Comparison of ENCODE assay signal across 8 cellular contexts in the genomic region with DNA sequence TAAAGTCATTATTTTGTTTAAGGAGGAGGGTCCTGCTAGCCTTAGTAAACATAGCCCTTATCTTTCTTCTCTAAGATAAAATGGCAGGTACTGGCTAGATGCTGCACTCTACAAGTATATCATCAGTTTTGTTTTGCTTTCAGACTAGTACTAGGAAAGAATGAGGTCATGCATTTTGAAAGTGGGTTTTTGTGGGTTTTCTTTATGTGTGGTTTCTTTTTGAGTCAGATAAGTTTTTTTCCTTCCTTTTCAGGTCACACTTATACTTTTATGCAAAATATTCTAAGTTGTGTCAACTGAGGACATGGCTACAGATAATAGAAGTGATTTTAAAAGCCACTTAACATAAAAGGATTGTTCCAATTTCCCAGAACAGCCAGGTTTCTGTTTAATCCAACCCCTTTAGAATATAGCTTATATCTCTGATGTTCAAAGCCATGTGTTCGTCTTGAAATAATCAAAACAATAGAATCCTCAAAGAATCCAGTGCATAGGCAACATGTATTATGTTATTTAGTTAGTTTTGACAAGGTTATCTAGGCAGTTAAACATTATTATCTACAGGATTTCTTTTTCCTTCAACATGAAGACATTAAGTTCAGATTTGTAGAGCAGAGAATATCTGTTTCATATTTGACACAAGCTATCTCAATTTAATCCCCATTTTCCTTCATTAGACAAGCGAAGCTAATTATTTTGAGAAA.
A peak's percentile ranks its signal among the peaks of the same experiment; 100 is the strongest.
DNase-seq lines count a peak whose midpoint lies in the region; ATAC-seq lines count a peak whose summit lies in the region.

No MANE protein-coding gene starts in this region.

- H3K4me3 Mint-ChIP-seq in activated T-helper 2 cell treated with anti-CD3 and anti-CD28 coated beads, Interferon-gamma antibody, Interleukin-2, Interleukin-4, amounts not matched to agents 10 μg/mL and 5 μg/mL and 100 μg/mL, durations not matched to agents 14 hours and 24 hours and 36 hours (ENCODE audit: low read depth): no peak overlapping the region

- H3K9me3 Mint-ChIP-seq in activated T-helper 2 cell treated with anti-CD3 and anti-CD28 coated beads, Interferon-gamma antibody, Interleukin-2, Interleukin-4, amounts not matched to agents 10 μg/mL and 5 μg/mL and 100 μg/mL, durations not matched to agents 14 hours and 24 hours and 36 hours: no peaks in the 10 kb centered on the region

- peak; percentile 98 for ATAC-seq in HG03095 (IDR thresholded peaks at IDR 0.05; ENCODE audit: unreplicated experiment)

- H3K27me3 ChIP-seq in ACC112 (ENCODE audit: insufficient read depth, low read length): no peaks in the 10 kb centered on the region
- no peaks in the 10 kb centered on the region for H3K27me3 ChIP-seq in adipocyte (replicated peaks; ENCODE audit: control insufficient read depth, insufficient read depth, low read length)

- peaks cover 5% of the 10 kb centered on the region for H3K27me3 Mint-ChIP-seq in activated T-helper 2 cell treated with anti-CD3 and anti-CD28 coated beads, Interferon-gamma antibody, Interleukin-2, Interleukin-4, amounts not matched to agents 10 μg/mL and 5 μg/mL and 100 μg/mL, durations not matched to agents 14 hours and 24 hours and 36 hours (ENCODE audit: low read depth)

- peak overlapping the region; percentile 63 for H2AFZ ChIP-seq in ACC112 (ENCODE audit: low read length, unreplicated experiment)

- intact Hi-C loops in activated T-helper 2 cell treated with anti-CD3 and anti-CD28 coated beads, Interferon-gamma antibody, Interleukin-2, Interleukin-4, amounts not matched to agents 10 μg/mL and 5 μg/mL and 100 μg/mL, durations not matched to agents 14 hours and 24 hours and 36 hours (cut with micrococcal nuclease): loop anchor here (1.0 to 5.0 kb wide), 4 partner anchors 250 to 846 kb away; no protein-coding TSS in a partner anchor

- H3K9me3 ChIP-seq in adipocyte (ENCODE audit: control insufficient read depth, low read length): no peaks in the 10 kb centered on the region

- H3K36me3 ChIP-seq in ACC112 (ENCODE audit: insufficient read depth, low read length) (no peaks in the 10 kb centered on the region), adipocyte (ENCODE audit: control insufficient read depth, insufficient read depth, low read length, severe bottlenecking) (peaks cover 4% of the 10 kb centered on the region)

- H3K79me2 ChIP-seq in ACC112 (ENCODE audit: control insufficient read depth, insufficient read depth, low read length, unreplicated experiment): no peaks in the 10 kb centered on the region

- H3K27ac ChIP-seq in ACC112 (ENCODE audit: low read depth, low read length): peak overlapping the region; percentile 67

- H3K36me3 Mint-ChIP-seq in activated T-helper 2 cell treated with anti-CD3 and anti-CD28 coated beads, Interferon-gamma antibody, Interleukin-2, Interleukin-4, amounts not matched to agents 10 μg/mL and 5 μg/mL and 100 μg/mL, durations not matched to agents 14 hours and 24 hours and 36 hours (ENCODE audit: low read depth): no peaks in the 10 kb centered on the region

- H3K9ac ChIP-seq in adipocyte (ENCODE audit: low read length): peak overlapping the region; percentile 25

- H3K4me1 ChIP-seq in ACC112 (ENCODE audit: control insufficient read depth, insufficient read depth, low read length, unreplicated experiment) (peaks cover 46% of the 10 kb centered on the region), adipocyte (ENCODE audit: control insufficient read depth, insufficient read depth, low read length) (peaks cover 42% of the 10 kb centered on the region)

- peak overlapping the region; percentile 31; the same call in 1 of the 2 replicates for H3K4me3 ChIP-seq in ACC112 (ENCODE audit: low read depth, low read length)
- H3K4me3 ChIP-seq in adipocyte (ENCODE audit: low read length): no peak overlapping the region

- no peak overlapping the region for H3K27ac Mint-ChIP-seq in activated T-helper 2 cell treated with anti-CD3 and anti-CD28 coated beads, Interferon-gamma antibody, Interleukin-2, Interleukin-4, amounts not matched to agents 10 μg/mL and 5 μg/mL and 100 μg/mL, durations not matched to agents 14 hours and 24 hours and 36 hours

- H3K4me1 Mint-ChIP-seq in activated T-helper 2 cell treated with anti-CD3 and anti-CD28 coated beads, Interferon-gamma antibody, Interleukin-2, Interleukin-4, amounts not matched to agents 10 μg/mL and 5 μg/mL and 100 μg/mL, durations not matched to agents 14 hours and 24 hours and 36 hours (ENCODE audit: low read depth): peaks cover 6% of the 10 kb centered on the region

- DNase-seq in GM19238 (ENCODE audit: insufficient read length, low spot score) (peak; percentile 12), adipocyte (ENCODE audit: low read depth) (peak; percentile 57), COLO829 (ENCODE audit: low spot score) (no peak), HuH-7 (ENCODE audit: low spot score) (no peak), medulla oblongata (ENCODE audit: extremely low spot score) (no peak)
- no peak for DNase-seq in activated T-helper 2 cell treated with anti-CD3 and anti-CD28 coated beads, Interferon-gamma antibody, Interleukin-2, Interleukin-4, amounts not matched to agents 10 μg/mL and 5 μg/mL and 100 μg/mL, durations not matched to agents 14 hours and 24 hours and 36 hours (ENCODE audit: low spot score)

Comparison
In these comparisons a context has a peak if more than half of its experiments do, and no peak if none do; other contexts are left out.
1. DNase-seq: peak in GM19238 (single experiment) and adipocyte (single experiment); none in activated T-helper 2 cell treated with anti-CD3 and anti-CD28 coated beads, Interferon-gamma antibody, Interleukin-2, Interleukin-4, amounts not matched to agents 10 μg/mL and 5 μg/mL and 100 μg/mL, durations not matched to agents 14 hours and 24 hours and 36 hours (single experiment), COLO829 (single experiment), HuH-7 (single experiment) and medulla oblongata (single experiment).